ENCODE assay signal across 20 cellular contexts in the genomic region with DNA sequence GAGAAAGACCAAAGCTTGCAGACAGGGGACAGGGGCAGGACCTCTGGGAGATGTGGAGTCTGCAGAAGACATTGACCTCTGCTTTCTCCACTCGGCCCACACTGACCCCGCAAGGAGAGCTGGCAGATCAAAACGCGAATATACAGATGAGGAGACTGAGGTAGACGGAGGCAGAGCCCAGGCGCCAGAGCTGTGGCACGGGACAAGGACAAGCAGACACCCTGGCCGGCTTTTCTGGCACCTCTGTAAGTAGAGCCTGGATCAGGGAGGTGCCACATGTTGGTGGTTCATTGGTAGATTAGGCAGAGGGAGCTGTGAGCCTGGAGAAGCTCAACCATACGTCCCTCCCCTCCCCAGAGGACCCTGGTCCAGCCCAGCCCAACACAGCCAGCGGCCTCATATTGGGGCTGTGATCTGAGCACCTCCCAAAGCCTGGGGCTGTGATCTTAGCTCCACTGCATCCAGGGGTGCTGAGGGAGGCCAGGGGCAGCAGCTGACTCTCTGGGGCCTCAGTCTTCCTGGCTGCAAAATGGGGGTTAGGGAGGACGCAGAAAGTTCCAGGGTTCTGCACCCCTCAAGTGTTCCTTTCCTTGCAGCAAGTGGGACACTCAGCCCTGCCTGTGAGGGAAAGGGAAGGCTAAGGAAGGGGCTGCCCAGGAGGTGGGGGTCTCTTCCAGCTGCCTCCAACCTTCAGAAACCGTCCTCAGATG. TPM values are rescaled to one million over a fixed set of nuclear protein-coding genes. Genes with fewer than 3 reads are reported as not detected.
DNase-seq lines count a peak whose midpoint lies in the region; ATAC-seq, FAIRE-seq and TF ChIP-seq lines count a peak whose summit lies in the region.
"Had no signal": no experiment of that assay in that cellular context is flagged by ENCODE, and none has a peak within 500 bp of the region (broad histone marks: within the 10 kb centered on the region; RNA-seq: fewer than 3 reads in every experiment).

No MANE protein-coding gene starts in this region.

- TF ChIP-seq EP300 in HepG2 (IDR thresholded peaks at IDR 0.05; ENCODE audit: low read depth in 2 of 2, low read length in 2 of 2), result no peak
- TF ChIP-seq EP300 in HepG2 (CRISPR knock-in tag; IDR thresholded peaks at IDR 0.05; ENCODE audit: borderline replicate concordance), result no peak

- H3K36me3 ChIP-seq in HepG2 (replicated peaks in 1 of 2; ENCODE audit: control insufficient read depth in 1 of 2, insufficient read depth in 2 of 2, low read length in 2 of 2), result no peaks in the 10 kb centered on the region
- H3K36me3 ChIP-seq in right lobe of liver, result no peaks in the 10 kb centered on the region
- peaks cover 15% of the 10 kb centered on the region for H3K36me3 ChIP-seq in endodermal cell (ENCODE audit: control insufficient read depth, insufficient read depth, low read length)
- H3K36me3 ChIP-seq in psoas muscle (ENCODE audit: insufficient read depth in 1 of 2, low read depth in 1 of 2), result no peaks in the 10 kb centered on the region
- H3K36me3 ChIP-seq: BE2C, Peyer's patch, SJCRH30 had no signal

- TF ChIP-seq POLR2A in HepG2 (IDR thresholded peaks at IDR 0.05; ENCODE audit: insufficient read depth in 1 of 2, low read depth in 2 of 2, low read length in 2 of 2) (no peak), right lobe of liver (IDR thresholded peaks at IDR 0.05) (no peak)

- peaks cover 6% of the 10 kb centered on the region; the same call in 1 of the 2 replicates for H4K20me1 ChIP-seq in HepG2 (ENCODE audit: insufficient read depth, low read length)

- H3K27ac ChIP-seq in HepG2 (ENCODE audit: extremely low read length, insufficient read depth, low read length) (no peak overlapping the region), right lobe of liver (no peak overlapping the region), endodermal cell (ENCODE audit: low read depth, low read length) (no peak overlapping the region), psoas muscle (peak overlapping the region; percentile 94)
- H3K27ac ChIP-seq: GM23248, Peyer's patch, SJCRH30 had no signal

- H3K9me3 Mint-ChIP-seq in endodermal cell (no peaks in the 10 kb centered on the region), WTC11 (no peaks in the 10 kb centered on the region)

- H3K27me3 ChIP-seq in HepG2 (ENCODE audit: control insufficient read depth in 1 of 2, insufficient read depth in 2 of 2, low read length in 2 of 2), result peaks cover 3 to 38% of the 10 kb centered on the region in 2 experiments; a peak in 4 of 5 replicates
- no peaks in the 10 kb centered on the region for H3K27me3 ChIP-seq in right lobe of liver
- H3K27me3 ChIP-seq in endodermal cell (ENCODE audit: control insufficient read depth, insufficient read depth, low read length, poor library complexity, severe bottlenecking), result no peaks in the 10 kb centered on the region
- H3K27me3 ChIP-seq in psoas muscle (ENCODE audit: insufficient read depth in 3 of 3, low read length in 2 of 3), result no peaks in the 10 kb centered on the region
- H3K27me3 ChIP-seq: BE2C, Peyer's patch had no signal

- no peak for ATAC-seq in HepG2
- no peak for ATAC-seq in right lobe of liver
- ATAC-seq in psoas muscle, result no peak
- ATAC-seq in GM18511 (IDR thresholded peaks at IDR 0.05; ENCODE audit: unreplicated experiment), result no peak
- no peak for ATAC-seq in WTC11
- ATAC-seq in HG03097 (IDR thresholded peaks at IDR 0.05; ENCODE audit: low FRiP score, unreplicated experiment), result no peak

- H3K27me3 Mint-ChIP-seq in endodermal cell (ENCODE audit: insufficient read depth) (no peaks in the 10 kb centered on the region), WTC11 (ENCODE audit: low read depth) (peaks cover 4% of the 10 kb centered on the region; the same call in 1 of the 2 replicates)

- H3K27ac Mint-ChIP-seq in endodermal cell (peak overlapping the region; percentile 71), WTC11 (no peak overlapping the region)

- H3K4me3 Mint-ChIP-seq in endodermal cell (no peak overlapping the region), WTC11 (no peak overlapping the region)

- peaks cover 28% of the 10 kb centered on the region for H3K4me1 ChIP-seq in HepG2 (ENCODE audit: insufficient read depth, low read length)
- peaks cover 0 to 2% (median 0%) of the 10 kb centered on the region in 4 donors for H3K4me1 ChIP-seq in right lobe of liver
- peaks cover 5% of the 10 kb centered on the region for H3K4me1 ChIP-seq in endodermal cell (ENCODE audit: control insufficient read depth, insufficient read depth, low read length)
- peaks cover 78% of the 10 kb centered on the region for H3K4me1 ChIP-seq in psoas muscle
- H3K4me1 ChIP-seq: BE2C had no signal

- H3K9ac ChIP-seq in HepG2 (ENCODE audit: insufficient read depth, low read depth, low read length), result no peak overlapping the region
- H3K9ac ChIP-seq in endodermal cell (ENCODE audit: extremely low read depth, low read length, poor library complexity, severe bottlenecking), result no peak overlapping the region
- H3K9ac ChIP-seq: GM23248 had no signal

- no peak overlapping the region for H2AFZ ChIP-seq in HepG2 (ENCODE audit: low read length)
- H2AFZ ChIP-seq: GM23248 had no signal

- intact Hi-C loops in HepG2 (cut with micrococcal nuclease; ENCODE audit: unreplicated experiment), result no loop called here
- intact Hi-C loops in right lobe of liver (cut with DNase I), result no loop called here
- intact Hi-C loops in psoas muscle (cut with DNase I), result no loop called here

- TF ChIP-seq CTCF in HepG2 (CRISPR knock-in tag; IDR thresholded peaks at IDR 0.05), result no peak
- no peak for TF ChIP-seq CTCF in right lobe of liver (IDR thresholded peaks at IDR 0.05)
- TF ChIP-seq CTCF in endodermal cell (conservative IDR thresholded peaks at IDR 0.05), result no peak
- TF ChIP-seq CTCF in psoas muscle (IDR thresholded peaks at IDR 0.05), result no peak
- no peak for TF ChIP-seq CTCF in WTC11 (IDR thresholded peaks at IDR 0.05)

- no peak overlapping the region for H3K4me2 ChIP-seq in HepG2 (ENCODE audit: low read depth, low read length)

- BruUV-seq in HepG2 (replicated peaks; lab: Mats Ljungman, UMichigan), result no TSS peak

- H3K4me3 ChIP-seq in HepG2 (replicated peaks in 1 of 3; ENCODE audit: insufficient read depth in 1 of 3, low read depth in 2 of 3, low read length in 3 of 3) (no peak overlapping the region), right lobe of liver (no peak overlapping the region), endodermal cell (ENCODE audit: low read length) (no peak overlapping the region), psoas muscle (no peak overlapping the region)
- H3K4me3 ChIP-seq: GM23248, Peyer's patch, SJCRH30 had no signal

- TF ChIP-seq RAD21 in HepG2 (CRISPR knock-in tag; IDR thresholded peaks at IDR 0.05), result no peak

- no peak for FAIRE-seq in HepG2 (lab: Jason Lieb, UNC)

- in situ Hi-C loops in HepG2 (cut with HindIII; ENCODE audit: extremely low pct_ligation_motif_present, low pct_unique_long_range_greater_than_20kb), result no loop called here

- WGBS in HepG2 (ENCODE audit: low lambda C conversion rate), result 33% methylated on average over 8 of the region's 12 CpGs
- 75% methylated on average over 7 of the region's 12 CpGs for WGBS in right lobe of liver (ENCODE audit: insufficient coverage, low coverage, low lambda C conversion rate, missing lambda C conversion rate)
- WGBS in endodermal cell (ENCODE audit: insufficient coverage in 1 of 2, insufficient read length in 1 of 2), 2 experiments, result 92 to 95% methylated on average over 9 to 12 of the region's 12 CpGs
- WGBS in psoas muscle, 3 donors, result 55 to 66% (median 57%) methylated on average over 12 of the region's 12 CpGs

- CTCF ChIA-PET in HepG2 (lab: Yijun Ruan, JAX; ENCODE audit: low intra/inter-chr PET ratio, low total read pairs), result no interaction called here
- CTCF ChIA-PET in WTC11 (lab: Charles Lee), result interaction anchor here (0.6 to 2.4 kb wide), 5 partner anchors 9 to 206 kb away, joined by 3 to 17 read pairs (median 4); partner anchors contain the start of gene USP22

- POLR2A ChIA-PET in HepG2 (lab: Yijun Ruan, JAX), result no interaction called here
- POLR2A ChIA-PET in WTC11 (lab: Charles Lee), result interaction anchor here (0.5 kb wide), 1 partner anchor 273 kb away, joined by 3 read pairs; no protein-coding TSS in a partner anchor

- DNase-seq in HepG2 (ENCODE audit: low spot score) (no peak), right lobe of liver (no peak), endodermal cell (peak; percentile 61), psoas muscle (no peak), WTC11 (ENCODE audit: low spot score) (no peak)
- DNase-seq: BE2C, DMS79, GM23248, HCEC 1CT, KBM-7, MM.1S, NCI-H1048, NCI-H1417 treated with DMSO at 0.1 percent for 48 hours, NCI-H187, NCI-H446, NCI-H526, Peyer's patch had no signal

- H3K4me1 Mint-ChIP-seq in endodermal cell, result peaks cover 2% of the 10 kb centered on the region
- peaks cover 13% of the 10 kb centered on the region for H3K4me1 Mint-ChIP-seq in WTC11

- no peaks in the 10 kb centered on the region for H3K79me2 ChIP-seq in HepG2 (ENCODE audit: insufficient read depth, low read length)

- H3K9me3 ChIP-seq in HepG2 (ENCODE audit: low read length) (no peaks in the 10 kb centered on the region), right lobe of liver (no peaks in the 10 kb centered on the region), endodermal cell (ENCODE audit: control insufficient read depth, low read length) (no peaks in the 10 kb centered on the region), psoas muscle (no peaks in the 10 kb centered on the region)
- H3K9me3 ChIP-seq: BE2C, Peyer's patch, SJCRH30 had no signal

- no peaks in the 10 kb centered on the region for H3K36me3 Mint-ChIP-seq in endodermal cell (ENCODE audit: low read depth)
- no peaks in the 10 kb centered on the region for H3K36me3 Mint-ChIP-seq in WTC11

RNA-seq across cellular contexts. Expression of gene NATD1, which starts 4.0 kb away (rescaled TPM):
- total RNA-seq in HepG2 (2016; rRNA removed; fragmentation: Illumina TruSeq; extraction: Trizol) (0.31 and 0.45 TPM in 2 replicates), right lobe of liver (1 to 10 TPM; 3.3 to 5.5 (median 4.7) TPM), endodermal cell (10 to 100 TPM; 12.2 to 17.2 TPM), psoas muscle (10 to 100 TPM; 21.6 to 48.0 (median 24.5) TPM), WTC11 (2021) (10.1 to 11.2 TPM (median 11.1 TPM) in 3 replicates)
- total RNA-seq in HepG2 (2016; cell fraction: cytosol; rRNA removed; fragmentation: Illumina TruSeq; extraction: Trizol; ENCODE audit: low read depth), result 0.18 and 0.30 TPM in 2 replicates
- total RNA-seq in HepG2 (2016; cell fraction: insoluble cytoplasmic fraction; rRNA removed; fragmentation: Illumina TruSeq; extraction: Trizol), result 0.28 and 0.43 TPM in 2 replicates
- 0.38 and 0.43 TPM in 2 replicates for total RNA-seq in HepG2 (2016; cell fraction: membrane; rRNA removed; fragmentation: Illumina TruSeq; extraction: Trizol)
- total RNA-seq in HepG2 (2016; cell fraction: nucleus; rRNA removed; fragmentation: Illumina TruSeq; extraction: Trizol), result 0.34 and 0.44 TPM in 2 replicates
- polyA plus RNA-seq in HepG2 (2011; rRNA removed) (2.3 and 2.9 TPM in 2 replicates), psoas muscle (10 to 100 TPM in 2 of 3 donors, 1 to 10 TPM in 1; 4.7 to 15.1 (median 10.5) TPM)
- 2.2 and 2.3 TPM in 2 replicates for polyA plus RNA-seq in HepG2 (2011; cell fraction: cytosol; rRNA removed)
- 2.5 and 3.4 TPM in 2 replicates for polyA plus RNA-seq in HepG2 (2011; cell fraction: nucleus; rRNA removed)
- polyA plus RNA-seq in HepG2 (2012), result 2.2 and 3.4 TPM in 2 replicates
- polyA plus RNA-seq in HepG2 (2016; cell fraction: cytosol; fragmentation: Illumina TruSeq; extraction: Trizol; ENCODE audit: low read depth), result 0.19 and 0.27 TPM in 2 replicates
- polyA plus RNA-seq in HepG2 (2016; cell fraction: insoluble cytoplasmic fraction; fragmentation: Illumina TruSeq; extraction: Trizol; ENCODE audit: low read depth), result 0.74 and 0.80 TPM in 2 replicates
- polyA plus RNA-seq in HepG2 (2016; cell fraction: membrane; fragmentation: Illumina TruSeq; extraction: Trizol; ENCODE audit: low read depth), result 0.39 and 0.44 TPM in 2 replicates
- polyA plus RNA-seq in HepG2 (2016; cell fraction: nucleus; fragmentation: Illumina TruSeq; extraction: Trizol; ENCODE audit: insufficient read depth, low read depth), result 1.1 TPM in 2 replicates
- polyA minus RNA-seq in HepG2 (2011; rRNA and poly(A)+ RNA removed; ENCODE audit: low replicate concordance), result 2.3 and 4.5 TPM in 2 replicates
- 1.8 and 2.8 TPM in 2 replicates for polyA minus RNA-seq in HepG2 (2011; cell fraction: cytosol; rRNA and poly(A)+ RNA removed)
- polyA minus RNA-seq in HepG2 (2011; cell fraction: nucleus; rRNA and poly(A)+ RNA removed), result 1.5 and 2.9 TPM in 2 replicates
- polyA plus RNA-seq in endodermal cell (2013, experiment 1 of 2), result 15.2 TPM
- 13.7 TPM for polyA plus RNA-seq in endodermal cell (2013, experiment 2 of 2)

RNA-seq across cellular contexts. Expression of gene MAP2K3, which starts 35.3 kb away (rescaled TPM):
- 20.5 and 39.8 TPM in 2 replicates for total RNA-seq in HepG2 (2016; rRNA removed; fragmentation: Illumina TruSeq; extraction: Trizol)
- 7.7 and 8.7 TPM in 2 replicates for total RNA-seq in HepG2 (2016; cell fraction: cytosol; rRNA removed; fragmentation: Illumina TruSeq; extraction: Trizol; ENCODE audit: low read depth)
- 18.3 and 35.2 TPM in 2 replicates for total RNA-seq in HepG2 (2016; cell fraction: insoluble cytoplasmic fraction; rRNA removed; fragmentation: Illumina TruSeq; extraction: Trizol)
- total RNA-seq in HepG2 (2016; cell fraction: membrane; rRNA removed; fragmentation: Illumina TruSeq; extraction: Trizol), result 33.7 and 35.8 TPM in 2 replicates
- total RNA-seq in HepG2 (2016; cell fraction: nucleus; rRNA removed; fragmentation: Illumina TruSeq; extraction: Trizol), result 32.1 and 34.9 TPM in 2 replicates
- polyA plus RNA-seq in HepG2 (2011; rRNA removed), result 27.4 and 31.9 TPM in 2 replicates
- polyA plus RNA-seq in HepG2 (2011; cell fraction: cytosol; rRNA removed), result 31.3 and 32.8 TPM in 2 replicates
- 53.3 and 53.4 TPM in 2 replicates for polyA plus RNA-seq in HepG2 (2011; cell fraction: nucleus; rRNA removed)
- polyA plus RNA-seq in HepG2 (2012), result 39.9 and 42.2 TPM in 2 replicates
- polyA plus RNA-seq in HepG2 (2016; cell fraction: cytosol; fragmentation: Illumina TruSeq; extraction: Trizol; ENCODE audit: low read depth), result 14.1 and 15.9 TPM in 2 replicates
- 67.2 and 88.4 TPM in 2 replicates for polyA plus RNA-seq in HepG2 (2016; cell fraction: insoluble cytoplasmic fraction; fragmentation: Illumina TruSeq; extraction: Trizol; ENCODE audit: low read depth)
- polyA plus RNA-seq in HepG2 (2016; cell fraction: membrane; fragmentation: Illumina TruSeq; extraction: Trizol; ENCODE audit: low read depth), result 51.1 and 52.5 TPM in 2 replicates
- 86.9 and 97.6 TPM in 2 replicates for polyA plus RNA-seq in HepG2 (2016; cell fraction: nucleus; fragmentation: Illumina TruSeq; extraction: Trizol; ENCODE audit: insufficient read depth, low read depth)
- 26.9 and 40.6 TPM in 2 replicates for polyA minus RNA-seq in HepG2 (2011; rRNA and poly(A)+ RNA removed; ENCODE audit: low replicate concordance)
- polyA minus RNA-seq in HepG2 (2011; cell fraction: cytosol; rRNA and poly(A)+ RNA removed), result 19.3 and 21.4 TPM in 2 replicates
- polyA minus RNA-seq in HepG2 (2011; cell fraction: nucleus; rRNA and poly(A)+ RNA removed), result 16.0 and 18.3 TPM in 2 replicates
- 10 to 100 TPM; 22.6 to 80.7 (median 60.7) TPM for total RNA-seq in right lobe of liver
- total RNA-seq in endodermal cell, result 10 to 100 TPM; 31.6 to 37.6 TPM
- polyA plus RNA-seq in endodermal cell (2013, experiment 1 of 2), result 18.6 TPM
- polyA plus RNA-seq in endodermal cell (2013, experiment 2 of 2), result 17.7 TPM
- 100 to 1,000 TPM in 2 of 4 donors, 10 to 100 TPM in 2; 64.4 to 126 (median 107) TPM for total RNA-seq in psoas muscle
- 100 to 1,000 TPM in 2 of 3 donors, 10 to 100 TPM in 1; 86.3 to 229 (median 146) TPM for polyA plus RNA-seq in psoas muscle
- total RNA-seq in WTC11 (2021), result 33.7 to 39.7 TPM (median 35.3 TPM) in 3 replicates

RNA-seq across cellular contexts. Expression of gene TMEM11, which starts 35.3 kb away (rescaled TPM):
- total RNA-seq in HepG2 (2016; rRNA removed; fragmentation: Illumina TruSeq; extraction: Trizol) (18.7 and 21.3 TPM in 2 replicates), right lobe of liver (10 to 100 TPM; 10.8 to 20.6 (median 11.7) TPM), endodermal cell (10 to 100 TPM; 26.3 to 28.0 TPM), psoas muscle (10 to 100 TPM; 52.9 to 78.4 (median 58.6) TPM), WTC11 (2021) (32.9 to 37.0 TPM (median 33.9 TPM) in 3 replicates)
- total RNA-seq in HepG2 (2016; cell fraction: cytosol; rRNA removed; fragmentation: Illumina TruSeq; extraction: Trizol; ENCODE audit: low read depth), result 9.9 and 11.5 TPM in 2 replicates
- 20.7 and 24.9 TPM in 2 replicates for total RNA-seq in HepG2 (2016; cell fraction: insoluble cytoplasmic fraction; rRNA removed; fragmentation: Illumina TruSeq; extraction: Trizol)
- total RNA-seq in HepG2 (2016; cell fraction: membrane; rRNA removed; fragmentation: Illumina TruSeq; extraction: Trizol), result 17.5 and 20.5 TPM in 2 replicates
- 9.0 and 12.7 TPM in 2 replicates for total RNA-seq in HepG2 (2016; cell fraction: nucleus; rRNA removed; fragmentation: Illumina TruSeq; extraction: Trizol)
- polyA plus RNA-seq in HepG2 (2011; rRNA removed) (32.0 and 35.0 TPM in 2 replicates), psoas muscle (100 to 1,000 TPM in 2 of 3 donors, 10 to 100 TPM in 1; 89.6 to 159 (median 109) TPM)
- 31.7 and 43.1 TPM in 2 replicates for polyA plus RNA-seq in HepG2 (2011; cell fraction: cytosol; rRNA removed)
- 16.5 and 21.3 TPM in 2 replicates for polyA plus RNA-seq in HepG2 (2011; cell fraction: nucleus; rRNA removed)
- polyA plus RNA-seq in HepG2 (2012), result 13.9 and 16.5 TPM in 2 replicates
- polyA plus RNA-seq in HepG2 (2016; cell fraction: cytosol; fragmentation: Illumina TruSeq; extraction: Trizol; ENCODE audit: low read depth), result 13.0 and 15.6 TPM in 2 replicates
- 37.7 and 39.9 TPM in 2 replicates for polyA plus RNA-seq in HepG2 (2016; cell fraction: insoluble cytoplasmic fraction; fragmentation: Illumina TruSeq; extraction: Trizol; ENCODE audit: low read depth)
- polyA plus RNA-seq in HepG2 (2016; cell fraction: membrane; fragmentation: Illumina TruSeq; extraction: Trizol; ENCODE audit: low read depth), result 19.7 and 22.0 TPM in 2 replicates
- 23.0 and 24.2 TPM in 2 replicates for polyA plus RNA-seq in HepG2 (2016; cell fraction: nucleus; fragmentation: Illumina TruSeq; extraction: Trizol; ENCODE audit: insufficient read depth, low read depth)
- polyA minus RNA-seq in HepG2 (2011; rRNA and poly(A)+ RNA removed; ENCODE audit: low replicate concordance), result 49.2 and 83.5 TPM in 2 replicates
- 17.7 and 20.0 TPM in 2 replicates for polyA minus RNA-seq in HepG2 (2011; cell fraction: cytosol; rRNA and poly(A)+ RNA removed)
- 18.2 and 22.5 TPM in 2 replicates for polyA minus RNA-seq in HepG2 (2011; cell fraction: nucleus; rRNA and poly(A)+ RNA removed)
- 29.6 TPM for polyA plus RNA-seq in endodermal cell (2013, experiment 1 of 2)
- 26.6 TPM for polyA plus RNA-seq in endodermal cell (2013, experiment 2 of 2)
